8 cellular contexts compared by ENCODE assay signal in the genomic region with DNA sequence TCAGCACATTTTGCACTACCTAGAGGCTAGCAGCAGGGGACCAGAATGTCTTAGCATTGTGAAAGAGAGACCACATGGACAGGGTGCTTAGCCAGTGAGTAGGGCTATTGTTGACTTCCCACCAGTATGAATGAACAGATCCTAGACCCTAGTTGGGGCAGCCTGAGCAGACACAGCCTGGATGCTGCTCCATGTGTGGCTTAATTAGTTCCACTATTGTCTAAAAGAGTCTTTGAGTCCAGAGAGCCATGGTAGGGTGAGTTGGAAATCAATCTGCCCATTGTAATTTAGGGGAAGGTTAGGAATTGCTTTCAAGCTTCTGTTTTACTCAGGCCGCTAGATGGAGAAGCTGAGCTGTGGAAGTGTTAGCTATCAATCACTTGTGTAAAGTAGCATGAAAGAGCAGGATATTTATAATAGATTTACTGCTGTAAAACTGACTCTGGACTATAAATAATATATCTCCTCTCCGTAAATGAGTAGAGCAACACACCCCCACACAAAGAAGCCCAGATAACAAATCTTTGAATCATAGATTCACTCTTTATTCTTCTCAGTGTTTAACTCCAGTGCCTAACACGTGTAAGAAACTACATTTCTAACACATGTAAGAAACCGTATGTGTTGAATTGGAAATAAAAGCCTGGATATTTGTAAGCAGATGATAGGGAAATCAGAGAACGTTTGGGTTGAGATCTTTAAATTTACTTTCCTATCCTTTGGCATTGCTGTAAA. TPM values are rescaled to one million over a fixed set of nuclear protein-coding genes. Genes with fewer than 3 reads are reported as not detected.
DNase-seq lines count a peak whose midpoint lies in the region; ATAC-seq lines count a peak whose summit lies in the region.

No MANE protein-coding gene starts in this region.

- H3K27ac Mint-ChIP-seq in stimulated activated naive B cell treated with anti-CD40 and anti-IgM and Interleukin-4, amounts not matched to agents 10 μg/mL and 1 μg/mL and 100 μg/mL, for 72 hours: peak overlapping the region; percentile 81

- H3K36me3 ChIP-seq in adipocyte (ENCODE audit: control insufficient read depth, insufficient read depth, low read length, severe bottlenecking): no peaks in the 10 kb centered on the region
- no peaks in the 10 kb centered on the region for H3K36me3 ChIP-seq in iPS DF 6.9 (ENCODE audit: control insufficient read depth, insufficient read depth, low read length)
- no peaks in the 10 kb centered on the region for H3K36me3 ChIP-seq in aorta (ENCODE audit: control insufficient read depth in 1 of 2, insufficient read depth in 2 of 2, low read length in 1 of 2)

- no peaks in the 10 kb centered on the region for H3K9me3 ChIP-seq in adipocyte (ENCODE audit: control insufficient read depth, low read length)
- H3K9me3 ChIP-seq in iPS DF 6.9 (ENCODE audit: control insufficient read depth, insufficient read depth, low read length): no peaks in the 10 kb centered on the region
- H3K9me3 ChIP-seq in aorta (ENCODE audit: control insufficient read depth, low read length): no peaks in the 10 kb centered on the region

- H3K9ac ChIP-seq in adipocyte (ENCODE audit: low read length): no peak overlapping the region

- H3K9me3 Mint-ChIP-seq in stimulated activated naive B cell treated with anti-CD40 and anti-IgM and Interleukin-4, amounts not matched to agents 10 μg/mL and 1 μg/mL and 100 μg/mL, for 72 hours: no peaks in the 10 kb centered on the region

- peaks cover 44 to 61% of the 10 kb centered on the region in 2 donors for H3K4me1 Mint-ChIP-seq in stimulated activated naive B cell treated with anti-CD40 and anti-IgM and Interleukin-4, amounts not matched to agents 10 μg/mL and 1 μg/mL and 100 μg/mL, for 72 hours

- DNase-seq in activated effector memory CD4-positive, alpha-beta T cell treated with anti-CD3 and anti-CD28 coated beads, Interleukin-2, amount 50 U/mL, for 16 hours: peak; percentile 69
- no peak for DNase-seq in activated effector memory CD4-positive, alpha-beta T cell treated with Interleukin-2 at 50 U/mL for 16 hours
- DNase-seq in NCI-H524 treated with DMSO at 0.1 percent for 48 hours (lab: John Stamatoyannopoulos, UW): peak; percentile 19
- peak; percentile 59 for DNase-seq in adipocyte (ENCODE audit: low read depth)
- peak; percentile 54 for DNase-seq in iPS DF 6.9 (ENCODE audit: low read depth, low spot score)
- no peak for DNase-seq in stimulated activated naive B cell treated with anti-CD40 and anti-IgM and Interleukin-4, amounts not matched to agents 10 μg/mL and 1 μg/mL and 100 μg/mL, for 72 hours
- no peak for DNase-seq in aorta

- intact Hi-C loops in aorta (cut with DNase I): no loop called here

- WGBS in iPS DF 6.9 (ENCODE audit: insufficient coverage, insufficient read length): no CpG with 5 or more reads among the region's 5 CpGs
- WGBS in aorta, 2 donors: 32% methylated on average over 5 of the region's 5 CpGs

- ATAC-seq in HG02981 (IDR thresholded peaks at IDR 0.05; ENCODE audit: unreplicated experiment) (peak; percentile 20), aorta (ENCODE audit: low FRiP score) (no peak)
- peak; percentile 26 for ATAC-seq in stimulated activated naive B cell treated with anti-CD40 and anti-IgM and Interleukin-4, amounts not matched to agents 10 μg/mL and 1 μg/mL and 100 μg/mL, for 72 hours (replicated peaks)

- H3K27ac ChIP-seq in iPS DF 6.9 (ENCODE audit: low read length) (no peak overlapping the region), aorta (ENCODE audit: low read depth in 1 of 2, low read length in 2 of 2) (no peak overlapping the region)

- H3K27me3 Mint-ChIP-seq in stimulated activated naive B cell treated with anti-CD40 and anti-IgM and Interleukin-4, amounts not matched to agents 10 μg/mL and 1 μg/mL and 100 μg/mL, for 72 hours: no peaks in the 10 kb centered on the region

- H3K4me3 Mint-ChIP-seq in stimulated activated naive B cell treated with anti-CD40 and anti-IgM and Interleukin-4, amounts not matched to agents 10 μg/mL and 1 μg/mL and 100 μg/mL, for 72 hours: peak overlapping the region; percentile 35 to 50

- H3K4me3 ChIP-seq in adipocyte (ENCODE audit: low read length) (no peak overlapping the region), iPS DF 6.9 (ENCODE audit: low read length) (no peak overlapping the region), aorta (ENCODE audit: low read length in 2 of 2) (no peak overlapping the region)

- H3K27me3 ChIP-seq in adipocyte (replicated peaks; ENCODE audit: control insufficient read depth, insufficient read depth, low read length): no peaks in the 10 kb centered on the region
- H3K27me3 ChIP-seq in iPS DF 6.9 (ENCODE audit: control insufficient read depth, insufficient read depth, low read length): no peaks in the 10 kb centered on the region
- no peaks in the 10 kb centered on the region for H3K27me3 ChIP-seq in aorta (ENCODE audit: control insufficient read depth in 1 of 2, insufficient read depth in 2 of 2, low read length in 1 of 2)

- H3K36me3 Mint-ChIP-seq in stimulated activated naive B cell treated with anti-CD40 and anti-IgM and Interleukin-4, amounts not matched to agents 10 μg/mL and 1 μg/mL and 100 μg/mL, for 72 hours: no peaks in the 10 kb centered on the region

- H3K4me1 ChIP-seq in adipocyte (ENCODE audit: control insufficient read depth, insufficient read depth, low read length): peaks cover 9% of the 10 kb centered on the region
- H3K4me1 ChIP-seq in iPS DF 6.9 (ENCODE audit: control insufficient read depth, insufficient read depth, low read length): no peaks in the 10 kb centered on the region
- H3K4me1 ChIP-seq in aorta (ENCODE audit: control insufficient read depth in 1 of 2, insufficient read depth in 2 of 2, low read length in 2 of 2): no peaks in the 10 kb centered on the region

RNA-seq across cellular contexts. Expression of gene GCSAM, which starts 4.1 kb away (rescaled TPM):
- under 1 TPM in 1 of 2 donors, not detected in 1; 0.51 TPM for total RNA-seq in aorta
- under 1 TPM in 1 of 2 donors, not detected in 1; 0.10 TPM for polyA plus RNA-seq in aorta

RNA-seq across cellular contexts. Expression of gene C3orf52, which starts 50.9 kb away (rescaled TPM):
- 10 to 100 TPM in 1 of 2 donors, 1 to 10 TPM in 1; 9.1 to 16.8 TPM for total RNA-seq in aorta
- polyA plus RNA-seq in aorta: 1 to 10 TPM in 1 of 2 donors, under 1 TPM in 1; 0.88 to 1.3 TPM

Comparison
In these comparisons a context has a peak if more than half of its experiments do, and no peak if none do; other contexts are left out.
1. DNase-seq: peak in activated effector memory CD4-positive, alpha-beta T cell treated with anti-CD3 and anti-CD28 coated beads, Interleukin-2, amount 50 U/mL, for 16 hours (single experiment), NCI-H524 treated with DMSO at 0.1 percent for 48 hours (single experiment), adipocyte (single experiment) and iPS DF 6.9 (single experiment); none in activated effector memory CD4-positive, alpha-beta T cell treated with Interleukin-2 at 50 U/mL for 16 hours (single experiment), stimulated activated naive B cell treated with anti-CD40 and anti-IgM and Interleukin-4, amounts not matched to agents 10 μg/mL and 1 μg/mL and 100 μg/mL, for 72 hours (single experiment) and aorta (0 of 2).